ENCODE assay signal across 1 cellular context in genomic region chr1:229407206-229408026, GRCh38.
TF ChIP-seq lines count a peak whose summit lies in the region.

No MANE protein-coding gene starts in this region.

TF ChIP-seq in SK-N-SH, 30 proteins besides CTCF, POLR2A, EP300 and RAD21 (continued from another document):
- TF ChIP-seq PBX3 (IDR thresholded peaks at IDR 0.05) = no peak
- no peak for TF ChIP-seq YY1 (IDR thresholded peaks at IDR 0.05; ENCODE audit: low read depth)
- no peak for TF ChIP-seq SIN3A (IDR thresholded peaks at IDR 0.05; ENCODE audit: borderline replicate concordance, low read depth, low read length)
- TF ChIP-seq, protein P1, sequence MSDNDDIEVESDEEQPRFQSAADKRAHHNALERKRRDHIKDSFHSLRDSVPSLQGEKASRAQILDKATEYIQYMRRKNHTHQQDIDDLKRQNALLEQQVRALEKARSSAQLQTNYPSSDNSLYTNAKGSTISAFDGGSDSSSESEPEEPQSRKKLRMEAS (IDR thresholded peaks at IDR 0.05; ENCODE audit: low read depth) = no peak
- no peak for TF ChIP-seq FOXJ3 (CRISPR knock-in tag; IDR thresholded peaks at IDR 0.05)
- no peak for TF ChIP-seq RXRA (IDR thresholded peaks at IDR 0.05; ENCODE audit: borderline replicate concordance, low read depth)
- TF ChIP-seq RFX5 (IDR thresholded peaks at IDR 0.05; ENCODE audit: low read length) = no peak
- no peak for TF ChIP-seq REST (IDR thresholded peaks at IDR 0.05; ENCODE audit: low read depth, low read length)
- no peak for TF ChIP-seq GABPA (IDR thresholded peaks at IDR 0.05; ENCODE audit: low read depth)
- no peak for TF ChIP-seq TCF12 (IDR thresholded peaks at IDR 0.05)
- TF ChIP-seq RCOR1 (IDR thresholded peaks at IDR 0.05; ENCODE audit: low read length) = no peak
- TF ChIP-seq, protein P2, sequence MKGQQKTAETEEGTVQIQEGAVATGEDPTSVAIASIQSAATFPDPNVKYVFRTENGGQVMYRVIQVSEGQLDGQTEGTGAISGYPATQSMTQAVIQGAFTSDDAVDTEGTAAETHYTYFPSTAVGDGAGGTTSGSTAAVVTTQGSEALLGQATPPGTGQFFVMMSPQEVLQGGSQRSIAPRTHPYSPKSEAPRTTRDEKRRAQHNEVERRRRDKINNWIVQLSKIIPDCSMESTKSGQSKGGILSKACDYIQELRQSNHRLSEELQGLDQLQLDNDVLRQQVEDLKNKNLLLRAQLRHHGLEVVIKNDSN (IDR thresholded peaks at IDR 0.05; ENCODE audit: borderline replicate concordance, low read depth) = no peak
- TF ChIP-seq POLR2AphosphoS5 (IDR thresholded peaks at IDR 0.05; ENCODE audit: low read depth, low read length) = no peak
- TF ChIP-seq NFIC (IDR thresholded peaks at IDR 0.05; ENCODE audit: borderline replicate concordance) = no peak
- no peak for TF ChIP-seq MXI1 (IDR thresholded peaks at IDR 0.05; ENCODE audit: low read depth, low read length)
- no peak for TF ChIP-seq GATA2 (CRISPR knock-in tag; IDR thresholded peaks at IDR 0.05)
- TF ChIP-seq FOXM1 (IDR thresholded peaks at IDR 0.05; ENCODE audit: low read depth) = no peak
